36 cellular contexts compared by ENCODE assay signal in genomic region chr1:248046536-248046935, GRCh38. TPM values are rescaled to one million over a fixed set of nuclear protein-coding genes. Genes with fewer than 3 reads are reported as not detected.
"Had no signal": no experiment of that assay in that cellular context is flagged by ENCODE, and none has a peak within 500 bp of the region (broad histone marks: within the 10 kb centered on the region; RNA-seq: fewer than 3 reads in every experiment).

A gene with protein sequence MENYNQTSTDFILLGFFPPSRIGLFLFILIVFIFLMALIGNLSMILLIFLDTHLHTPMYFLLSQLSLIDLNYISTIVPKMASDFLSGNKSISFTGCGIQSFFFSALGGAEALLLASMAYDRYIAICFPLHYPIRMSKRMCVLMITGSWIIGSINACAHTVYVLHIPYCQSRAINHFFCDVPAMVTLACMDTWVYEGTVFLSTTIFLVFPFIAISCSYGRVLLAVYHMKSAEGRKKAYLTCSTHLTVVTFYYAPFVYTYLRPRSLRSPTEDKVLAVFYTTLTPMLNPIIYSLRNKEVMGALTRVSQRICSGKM (plus strand): TSS chr1:248046836. CDS start chr1:248060682, 13,846 bp downstream.

- ATAC-seq: activated naive CD4-positive, alpha-beta T cell treated with anti-CD3 and anti-CD28 coated beads, Interleukin-2, amount 50 U/mL, for 72 hours; activated naive CD8-positive, alpha-beta T cell treated with anti-CD3 and anti-CD28 coated beads, Interleukin-2, amount 50 U/mL, for 24 hours; activated T-cell treated with anti-CD3 and anti-CD28 coated beads, Interleukin-2, amount 50 U/mL, for 4 hours; activated T-cell treated with anti-CD3 and anti-CD28 coated beads, Interleukin-2, amount 50 U/mL, for 72 hours; activated T-helper 17 cell treated with anti-CD3 and anti-CD28 coated beads, Interleukin-2, amount 50 U/mL, for 72 hours; body of pancreas had no signal

- H3K36me3 ChIP-seq: adrenal gland, ascending aorta, brain microvascular endothelial cell, breast epithelium, cardiac muscle cell had no signal

- H3K4me1 ChIP-seq: adrenal gland, ascending aorta, body of pancreas, breast epithelium had no signal

- H3K4me3 ChIP-seq: adrenal gland, ascending aorta, body of pancreas, breast epithelium, cardiac muscle cell had no signal

- H3K27me3 ChIP-seq: adrenal gland, ascending aorta, body of pancreas, brain microvascular endothelial cell, breast epithelium, cardiac muscle cell had no signal

- H3K9me3 ChIP-seq: adrenal gland, ascending aorta, body of pancreas had no signal

- H3K27ac ChIP-seq: adrenal gland, ascending aorta, body of pancreas, brain microvascular endothelial cell, breast epithelium, cardiac muscle cell had no signal

- DNase-seq: activated effector memory CD4-positive, alpha-beta T cell treated with anti-CD3 and anti-CD28 coated beads, Interleukin-2, amount 50 U/mL, for 16 hours; activated effector memory CD4-positive, alpha-beta T cell treated with Interleukin-2 at 50 U/mL for 16 hours; activated gamma-delta T cell; activated gamma-delta T cell treated with Interleukin-2 at 50 U/mL for 16 hours; activated naive CD4-positive, alpha-beta T cell; activated naive CD4-positive, alpha-beta T cell treated with anti-CD3 and anti-CD28 coated beads for 36 hours; activated naive CD4-positive, alpha-beta T cell treated with anti-CD3 and anti-CD28 coated beads, Interleukin-2, amount 10 ng/mL, durations not matched to agents 7 days and 5 days; activated naive CD4-positive, alpha-beta T cell treated with anti-CD3 and anti-CD28 coated beads, Interleukin-2, amount 50 U/mL, for 16 hours; activated naive CD4-positive, alpha-beta T cell treated with Interleukin-2 at 50 U/mL for 16 hours; activated naive CD8-positive, alpha-beta T cell treated with anti-CD3 and anti-CD28 coated beads for 36 hours; activated naive CD8-positive, alpha-beta T cell treated with anti-CD3 and anti-CD28 coated beads, Interleukin-2, amount 10 ng/mL, durations not matched to agents 7 days and 5 days; activated naive CD8-positive, alpha-beta T cell treated with anti-CD3 and anti-CD28 coated beads, Interleukin-2, amount 50 U/mL, for 24 hours; activated T-cell treated with anti-CD3 and anti-CD28 coated beads, Interleukin-2, amount 50 U/mL, for 4 hours; activated T-cell treated with anti-CD3 and anti-CD28 coated beads, Interleukin-2, amount 50 U/mL, for 48 hours; activated T-cell treated with anti-CD3 and anti-CD28 coated beads, Interleukin-2, amount 50 U/mL, for 72 hours; adrenal gland; amniotic stem cell; amygdala; anterior cingulate cortex; aorta; body of pancreas; brain microvascular endothelial cell; caudate nucleus; central memory CD4-positive, alpha-beta T cell; cerebellar nuclear complex had no signal

RNA-seq across cellular contexts. Expression of the gene that starts here (rescaled TPM):
- total RNA-seq: activated naive CD4-positive, alpha-beta T cell treated with anti-CD3 and anti-CD28 coated beads for 36 hours; activated naive CD4-positive, alpha-beta T cell treated with anti-CD3 and anti-CD28 coated beads, Interleukin-2, amount 50 U/mL, for 72 hours; activated naive CD8-positive, alpha-beta T cell treated with anti-CD3 and anti-CD28 coated beads for 36 hours; activated naive CD8-positive, alpha-beta T cell treated with anti-CD3 and anti-CD28 coated beads, Interleukin-2, amount 10 ng/mL, durations not matched to agents 7 days and 5 days; activated T-cell treated with anti-CD3 and anti-CD28 coated beads, Interleukin-2, amount 50 U/mL, for 4 hours; activated T-helper 1 cell treated with anti-CD3 and anti-CD28 coated beads, Interleukin-12 subunit alpha, Interleukin-12 subunit beta, Interleukin-2, Interleukin-4 antibody, amounts not matched to agents 30 ng/mL and 10 ng/mL and 1 ng/mL, durations not matched to agents 14 hours and 24 hours and 36 hours; activated T-helper 17 cell treated with anti-CD3 and anti-CD28 coated beads, Interleukin-2, amount 50 U/mL, for 72 hours; activated T-helper 2 cell treated with anti-CD3 and anti-CD28 coated beads, Interferon-gamma antibody, Interleukin-2, Interleukin-4, amounts not matched to agents 10 μg/mL and 5 μg/mL and 100 μg/mL, durations not matched to agents 14 hours and 24 hours and 36 hours; adrenal gland; ascending aorta; astrocyte; body of pancreas; bronchial epithelial cell; cardiac muscle cell; cardiac septum; chondrocyte had no signal
